Comparison of ENCODE assay signal across 18 cellular contexts in genomic region chr4:8653326-8654000, GRCh38.
DNase-seq lines count a peak whose midpoint lies in the region; ATAC-seq and TF ChIP-seq lines count a peak whose summit lies in the region.
"Had no signal": no experiment of that assay in that cellular context is flagged by ENCODE, and none has a peak within 500 bp of the region (broad histone marks: within the 10 kb centered on the region; RNA-seq: fewer than 3 reads in every experiment).

No MANE protein-coding gene starts in this region.

- WGBS in ovary, 3 donors: 77 to 78% (median 78%) methylated on average over 22 of the region's 22 CpGs

- H3K27ac ChIP-seq in right atrium auricular region (no peak overlapping the region), ovary (no peak overlapping the region), colonic mucosa (no peak overlapping the region)
- H3K27ac ChIP-seq: 22Rv1, PC-9 had no signal

- H3K4me3 ChIP-seq in right atrium auricular region (no peak overlapping the region), ovary (no peak overlapping the region), colonic mucosa (no peak overlapping the region)
- H3K4me3 ChIP-seq: MG63, PC-9 had no signal

- no peak for ATAC-seq in GM18861 (IDR thresholded peaks at IDR 0.05; ENCODE audit: unreplicated experiment)
- ATAC-seq in HG03045 (IDR thresholded peaks at IDR 0.05; ENCODE audit: unreplicated experiment): no peak

- intact Hi-C loops in cardiac septum (cut with DNase I) (no loop called here), ovary (cut with DNase I) (no loop called here), colonic mucosa (cut with DNase I) (no loop called here)

- DNase-seq in cardiac septum (ENCODE audit: low spot score) (peak; percentile 75), right atrium auricular region (ENCODE audit: low spot score) (no peak), iPS-NIHi11 (ENCODE audit: low spot score) (peak; percentile 62), ovary (peak in 3 of 5 donors; percentile 0 to 20 (median 4)), colonic mucosa (no peak), NCI-H2171 (lab: John Stamatoyannopoulos, UW) (no peak)
- DNase-seq: BE2C; CD4-positive, alpha-beta T cell; DMS79; MG63; NCI-H1092; NCI-H2081 treated with DMSO at 0.1 percent for 48 hours; NCI-H2227 treated with DMSO at 0.1 percent for 48 hours; NCI-H524; PC-9 had no signal

- no peaks in the 10 kb centered on the region for H3K27me3 ChIP-seq in right atrium auricular region
- no peaks in the 10 kb centered on the region for H3K27me3 ChIP-seq in ovary
- no peaks in the 10 kb centered on the region for H3K27me3 ChIP-seq in colonic mucosa
- H3K27me3 ChIP-seq: BE2C, MG63 had no signal

- no peak for TF ChIP-seq CTCF in right atrium auricular region (IDR thresholded peaks at IDR 0.05)
- TF ChIP-seq CTCF in ovary (IDR thresholded peaks at IDR 0.05): no peak
- no peak for TF ChIP-seq CTCF in colonic mucosa (IDR thresholded peaks at IDR 0.05)

- H3K36me3 ChIP-seq in right atrium auricular region (no peaks in the 10 kb centered on the region), ovary (no peaks in the 10 kb centered on the region), colonic mucosa (no peaks in the 10 kb centered on the region)
- H3K36me3 ChIP-seq: BE2C, MG63 had no signal

- no peaks in the 10 kb centered on the region for H3K4me1 ChIP-seq in right atrium auricular region
- no peaks in the 10 kb centered on the region for H3K4me1 ChIP-seq in ovary (ENCODE audit: insufficient read depth)
- no peaks in the 10 kb centered on the region for H3K4me1 ChIP-seq in colonic mucosa
- H3K4me1 ChIP-seq: BE2C had no signal

- no peak overlapping the region for H3K9ac ChIP-seq in colonic mucosa (ENCODE audit: low read depth in 2 of 2, low read length in 2 of 2)

- no peak for TF ChIP-seq EP300 in ovary (IDR thresholded peaks at IDR 0.05)

- H3K9me3 ChIP-seq in right atrium auricular region: peaks cover 0 to 9% of the 10 kb centered on the region in 2 donors
- H3K9me3 ChIP-seq in ovary: peaks cover 0 to 3% of the 10 kb centered on the region in 2 donors
- H3K9me3 ChIP-seq in colonic mucosa: no peaks in the 10 kb centered on the region
- H3K9me3 ChIP-seq: MG63 had no signal

- TF ChIP-seq POLR2A in ovary (IDR thresholded peaks at IDR 0.05): no peak

Comparison
In these comparisons a context has a peak if more than half of its experiments do, and no peak if none do; other contexts are left out.
1. DNase-seq: peak in cardiac septum (single experiment), iPS-NIHi11 (single experiment) and ovary (3 of 5); none in right atrium auricular region (single experiment), colonic mucosa (single experiment) and NCI-H2171 (single experiment).